Comparison of ENCODE assay signal across 8 cellular contexts in genomic region chr10:7787857-7788639, GRCh38. TPM values are rescaled to one million over a fixed set of nuclear protein-coding genes. Genes with fewer than 3 reads are reported as not detected.
A peak's percentile ranks its signal among the peaks of the same experiment; 100 is the strongest.
DNase-seq lines count a peak whose midpoint lies in the region; ATAC-seq and TF ChIP-seq lines count a peak whose summit lies in the region.

Gene ATP5F1C, plus strand, starts transcription at chr10:7788177. Its CDS starts 31 bp downstream, at chr10:7788208.
Gene KIN, minus strand, starts transcription at chr10:7787993. Its CDS starts 60 bp downstream, at chr10:7787933.

- H3K4me1 ChIP-seq in PC-9 (replicated peaks; ENCODE audit: insufficient read depth): peaks cover 10% of the 10 kb centered on the region
- H3K4me1 ChIP-seq in esophagus squamous epithelium: peaks cover 9 to 73% (median 17%) of the 10 kb centered on the region in 3 donors

- ATAC-seq in GM21717 (IDR thresholded peaks at IDR 0.05; ENCODE audit: unreplicated experiment): peak; percentile 93

- in situ Hi-C loops in KBM-7 (cut with MboI; ENCODE audit: low pct_unique_long_range_greater_than_20kb, low sequenced_read_pairs): no loop called here

- no peaks in the 10 kb centered on the region for H3K27me3 ChIP-seq in PC-9 (ENCODE audit: insufficient read depth, low read depth)
- no peaks in the 10 kb centered on the region for H3K27me3 ChIP-seq in esophagus squamous epithelium

- H3K4me3 ChIP-seq in PC-9 (peak within 1 kb of the TSS; percentile 80), esophagus squamous epithelium (peak within 1 kb of the TSS; percentile 75 to 94 (median 84))

- peaks cover 12% of the 10 kb centered on the region for H4K20me1 ChIP-seq in PC-9 (ENCODE audit: insufficient read depth)

- H3K27ac ChIP-seq in PC-9 (peak within 1 kb of the TSS; percentile 12; the same call in 1 of the 2 replicates), esophagus squamous epithelium (peak within 1 kb of the TSS; percentile 88 to 94 (median 90))

- peak within 1 kb of the TSS; percentile 91 for H2AFZ ChIP-seq in PC-9

- POLR2A ChIA-PET in PC-9 (lab: Charles Lee; ENCODE audit: unreplicated experiment): interaction anchor here (0.6 to 1.1 kb wide), 6 partner anchors 21 to 1497 kb away, joined by 3 to 19 read pairs (median 5); no protein-coding TSS in a partner anchor

- H3K9me3 Mint-ChIP-seq in activated T-cell treated with anti-CD3 and anti-CD28 coated beads, Interleukin-2, amount 50 U/mL, for 24 hours: no peaks in the 10 kb centered on the region

- no peak within 1 kb of the TSS for H3K27ac Mint-ChIP-seq in activated T-cell treated with anti-CD3 and anti-CD28 coated beads, Interleukin-2, amount 50 U/mL, for 24 hours

- H3K9me3 ChIP-seq in PC-9 (ENCODE audit: insufficient read depth, low read depth) (no peaks in the 10 kb centered on the region), esophagus squamous epithelium (no peaks in the 10 kb centered on the region)

- WGBS in esophagus squamous epithelium, 2 donors: 0% methylated on average over 10 to 22 of the region's 59 CpGs

- 0 out of 2 replicates have a peak, but pooled peaks cover 3% of the 10 kb centered on the region for H3K36me3 ChIP-seq in PC-9 (ENCODE audit: low read depth)
- peaks cover 0 to 23% (median 0%) of the 10 kb centered on the region in 3 donors for H3K36me3 ChIP-seq in esophagus squamous epithelium

- TF ChIP-seq CTCF in PC-9 (conservative IDR thresholded peaks at IDR 0.05) (no peak), esophagus squamous epithelium (IDR thresholded peaks at IDR 0.05) (peak in 1 of 6 experiments; percentile 24)

- H3K9me2 ChIP-seq in PC-9 (ENCODE audit: insufficient read depth): no peaks in the 10 kb centered on the region

- H3K36me3 Mint-ChIP-seq in activated T-cell treated with anti-CD3 and anti-CD28 coated beads, Interleukin-2, amount 50 U/mL, for 24 hours (ENCODE audit: low read depth): peaks cover 61% of the 10 kb centered on the region

- no TSS peak for BruUV-seq in PC-9 (replicated peaks; lab: Mats Ljungman, UMichigan)

- peaks cover 91% of the 10 kb centered on the region for H3K79me2 ChIP-seq in PC-9 (ENCODE audit: low read depth)

- peaks cover 55% of the 10 kb centered on the region for H3K4me1 Mint-ChIP-seq in activated T-cell treated with anti-CD3 and anti-CD28 coated beads, Interleukin-2, amount 50 U/mL, for 24 hours (ENCODE audit: low read depth)

- H3K4me3 Mint-ChIP-seq in activated T-cell treated with anti-CD3 and anti-CD28 coated beads, Interleukin-2, amount 50 U/mL, for 24 hours: no peak within 1 kb of the TSS

- H3K27me3 Mint-ChIP-seq in activated T-cell treated with anti-CD3 and anti-CD28 coated beads, Interleukin-2, amount 50 U/mL, for 24 hours: no peaks in the 10 kb centered on the region

- CTCF ChIA-PET in PC-9 (lab: Charles Lee): no interaction called here

- intact Hi-C loops in PC-9 (cut with micrococcal nuclease; ENCODE audit: unreplicated experiment): loop anchor here (1.0 kb wide), 1 partner anchor 30 kb away; the partner anchor contains the start of gene TAF3
- intact Hi-C loops in esophagus squamous epithelium (cut with DNase I): no loop called here

- no peaks in the 10 kb centered on the region for H3F3A ChIP-seq in PC-9 (ENCODE audit: insufficient read depth, low read depth)

- peak; percentile 98 for DNase-seq in DMS53 treated with DMSO at 0.1 percent for 48 hours (lab: John Stamatoyannopoulos, UW; ENCODE audit: unreplicated experiment)
- DNase-seq in KBM-7: peak; percentile 96
- DNase-seq in PC-9: peak; percentile 80 to 95
- peak; percentile 98 for DNase-seq in activated T-cell treated with anti-CD3 and anti-CD28 coated beads, Interleukin-2, amount 50 U/mL, for 24 hours
- DNase-seq in esophagus squamous epithelium (lab: John Stamatoyannopoulos, UW): peak; percentile 79
- DNase-seq in myocyte (ENCODE audit: low read depth): peak; percentile 98
- peak; percentile 96 to 97 for DNase-seq in stimulated activated CD8-positive, alpha-beta memory T cell treated with anti-CD3 and anti-CD28 coated beads, Interleukin-7, amount 100 ng/mL, for 48 hours (ENCODE audit: extremely low read depth in 1 of 2, low read depth in 1 of 2)

- TF ChIP-seq POLR2A in esophagus squamous epithelium (IDR thresholded peaks at IDR 0.05): peak in 3 of 4 donors; percentile 61 to 86 (median 70)

- peak within 1 kb of the TSS; percentile 94 for H3K4me2 ChIP-seq in PC-9

RNA-seq across cellular contexts. Expression of gene ATP5F1C, which starts in this region (rescaled TPM):
- total RNA-seq in PC-9 (2021): 282 and 284 TPM in 2 replicates
- 100 to 1,000 TPM; 190 to 380 (median 339) TPM for total RNA-seq in esophagus squamous epithelium
- total RNA-seq in myocyte: 470 and 601 TPM in 2 replicates
- 232 TPM for polyA plus RNA-seq in myocyte (2012)

RNA-seq across cellular contexts. Expression of gene KIN, which starts in this region (rescaled TPM):
- 7.5 and 10.4 TPM in 2 replicates for total RNA-seq in PC-9 (2021)
- 1 to 10 TPM; 5.3 to 9.6 (median 6.4) TPM for total RNA-seq in esophagus squamous epithelium
- 8.2 and 8.6 TPM in 2 replicates for total RNA-seq in myocyte
- 4.8 TPM for polyA plus RNA-seq in myocyte (2012)

Comparison
In these comparisons a context has a peak if more than half of its experiments do, and no peak if none do; other contexts are left out.
1. Peak in every context shown above with its lines: DNase-seq, ATAC-seq, H3K4me3 ChIP-seq and H3K27ac ChIP-seq.